In the genomic region with DNA sequence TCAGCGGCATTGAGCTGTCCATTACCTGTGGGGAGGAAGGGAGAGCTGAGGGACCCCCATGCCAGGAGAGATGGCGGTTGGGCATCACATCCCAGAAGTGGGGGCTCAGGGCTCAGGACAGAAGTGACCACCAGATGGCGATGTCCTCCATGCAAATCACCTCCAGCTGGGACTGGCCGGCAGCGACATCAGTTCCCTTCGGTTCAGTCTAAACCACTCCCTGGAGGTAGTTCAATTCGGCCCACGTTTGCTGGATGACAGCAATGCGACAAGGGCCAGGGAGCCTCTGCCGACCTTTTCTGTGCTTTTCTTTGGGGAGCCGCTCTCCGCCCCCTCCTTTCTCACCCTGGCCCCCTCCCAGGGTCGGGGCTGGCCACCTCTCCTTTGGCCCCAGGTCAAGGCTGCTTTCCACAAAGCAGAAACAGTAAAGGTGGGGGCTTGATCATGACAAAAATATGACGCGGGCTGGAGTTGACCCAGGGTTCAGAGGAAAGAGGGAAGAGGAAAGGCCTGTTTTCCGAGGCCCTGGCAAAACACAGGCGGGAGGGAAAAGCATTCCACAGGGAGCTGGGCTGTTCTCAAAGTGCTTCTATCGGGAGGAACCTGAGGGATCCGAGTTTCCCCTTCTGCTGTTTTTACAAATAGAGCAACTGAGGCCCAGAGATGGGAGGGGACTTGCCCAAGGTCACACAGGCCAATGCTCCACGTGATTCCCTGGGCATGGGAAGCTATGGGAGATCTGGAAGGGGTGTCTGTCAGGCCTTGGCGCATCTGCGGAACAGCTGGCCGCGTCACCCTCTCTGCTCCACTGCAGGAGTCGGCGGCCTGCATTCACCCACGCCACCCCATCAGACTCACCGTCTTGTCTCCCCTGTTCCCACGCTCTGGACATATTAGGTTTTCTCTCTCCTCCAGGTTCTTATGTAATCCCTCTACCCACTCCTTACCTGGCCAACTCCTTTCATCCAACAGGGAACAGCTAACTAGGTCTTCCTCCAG, we compare ENCODE assay signal across 8 cellular contexts.
DNase-seq lines count a peak whose midpoint lies in the region; ATAC-seq and TF ChIP-seq lines count a peak whose summit lies in the region.

No MANE protein-coding gene starts in this region.

- ATAC-seq in HG03442 (IDR thresholded peaks at IDR 0.05; ENCODE audit: unreplicated experiment) = no peak

- no peak overlapping the region for H3K4me3 ChIP-seq in epithelial cell of esophagus (ENCODE audit: low read length)

- TF ChIP-seq CTCF in epithelial cell of esophagus (IDR thresholded peaks at IDR 0.05; ENCODE audit: insufficient read depth, low read depth, low read length, missing control alignments) = peak; percentile 87

- peak; percentile 46 for DNase-seq in activated gamma-delta T cell treated with Interleukin-2 at 50 U/mL for 16 hours
- no peak for DNase-seq in activated gamma-delta T cell (lab: John Stamatoyannopoulos, UW)
- peak; percentile 20 for DNase-seq in NCI-H82 treated with DMSO at 0.1 percent for 48 hours (lab: John Stamatoyannopoulos, UW; ENCODE audit: unreplicated experiment)
- peak; percentile 25 for DNase-seq in activated CD8-positive, alpha-beta memory T cell treated with anti-CD3 and anti-CD28 coated beads, Interleukin-2, amount 50 U/mL, for 24 hours (ENCODE audit: extremely low read depth)
- peak; percentile 83 for DNase-seq in epithelial cell of esophagus (ENCODE audit: low read depth)
- peak; percentile 63 for DNase-seq in middle frontal gyrus (ENCODE audit: extremely low spot score, low spot score)
- DNase-seq in stimulated activated CD8-positive, alpha-beta memory T cell treated with anti-CD3 and anti-CD28 coated beads, Interleukin-15, amount 100 ng/mL, for 24 hours (ENCODE audit: low read depth) = peak; percentile 26
